In the genomic region with DNA sequence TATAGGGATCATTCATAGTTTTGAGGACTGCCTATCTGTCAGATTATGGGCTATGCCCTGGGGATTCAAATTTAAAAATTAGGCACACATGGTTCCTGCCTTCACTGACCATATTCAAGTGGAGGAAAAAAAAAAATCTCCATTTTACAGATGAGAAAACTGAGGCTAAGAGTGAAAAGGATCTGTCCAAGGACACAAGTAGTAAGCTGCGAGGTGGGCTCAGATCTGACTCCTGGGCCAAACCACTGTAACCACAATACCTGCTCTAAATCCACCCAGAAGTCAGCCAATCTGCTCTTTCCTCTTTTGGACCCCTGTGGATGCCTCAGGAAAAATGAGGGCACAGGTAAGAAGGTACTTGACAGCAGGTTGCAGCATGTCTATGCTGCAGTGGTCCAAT, we compare ENCODE assay signal across 24 cellular contexts. TPM values are rescaled to one million over a fixed set of nuclear protein-coding genes. Genes with fewer than 3 reads are reported as not detected.
DNase-seq lines count a peak whose midpoint lies in the region; ATAC-seq, FAIRE-seq and TF ChIP-seq lines count a peak whose summit lies in the region.
"Had no signal": no experiment of that assay in that cellular context is flagged by ENCODE, and none has a peak within 500 bp of the region (broad histone marks: within the 10 kb centered on the region; RNA-seq: fewer than 3 reads in every experiment).

No MANE protein-coding gene starts in this region.

- peaks cover 17% of the 10 kb centered on the region for H3K36me3 Mint-ChIP-seq in activated naive CD8-positive, alpha-beta T cell treated with anti-CD3 and anti-CD28 coated beads for 36 hours
- peaks cover 41% of the 10 kb centered on the region for H3K36me3 Mint-ChIP-seq in activated naive CD8-positive, alpha-beta T cell treated with anti-CD3 and anti-CD28 coated beads, Interleukin-2, amount 50 U/mL, for 24 hours (ENCODE audit: low read depth)
- H3K36me3 Mint-ChIP-seq in CD4-positive, alpha-beta T cell (ENCODE audit: low read depth), result peaks cover 69% of the 10 kb centered on the region

- peaks cover 11 to 13% of the 10 kb centered on the region in 2 experiments; a peak in 4 of 5 replicates for H3K4me1 ChIP-seq in K562 (replicated peaks in 1 of 2; ENCODE audit: control insufficient read depth in 2 of 2, insufficient read depth in 2 of 2, low read length in 2 of 2)
- peaks cover 0 to 8% of the 10 kb centered on the region in 2 donors for H3K4me1 ChIP-seq in right atrium auricular region

- H3K9me3 Mint-ChIP-seq in activated naive CD8-positive, alpha-beta T cell treated with anti-CD3 and anti-CD28 coated beads for 36 hours, result no peaks in the 10 kb centered on the region
- no peaks in the 10 kb centered on the region for H3K9me3 Mint-ChIP-seq in activated naive CD8-positive, alpha-beta T cell treated with anti-CD3 and anti-CD28 coated beads, Interleukin-2, amount 50 U/mL, for 24 hours
- no peaks in the 10 kb centered on the region for H3K9me3 Mint-ChIP-seq in CD4-positive, alpha-beta T cell
- H3K9me3 Mint-ChIP-seq: CD4-positive, CD25-positive, alpha-beta regulatory T cell; CD8-positive, alpha-beta memory T cell had no signal

- H2AFZ ChIP-seq in K562 (ENCODE audit: low read depth, low read length), result no peak overlapping the region
- H2AFZ ChIP-seq: GM23248 had no signal

- TF ChIP-seq CTCF in 22Rv1 (IDR thresholded peaks at IDR 0.05) (no peak), K562 (IDR thresholded peaks at IDR 0.05 in 2 of 3, conservative IDR thresholded peaks at IDR 0.05 in 1 of 3; ENCODE audit: insufficient read depth in 2 of 3, low read depth in 1 of 3, low read length in 3 of 3) (no peak), right atrium auricular region (IDR thresholded peaks at IDR 0.05) (no peak)
- no peak for TF ChIP-seq CTCF in CD4-positive, alpha-beta T cell (IDR thresholded peaks at IDR 0.05)

- no peaks in the 10 kb centered on the region for H3K27me3 ChIP-seq in CD4-positive, alpha-beta T cell (ENCODE audit: control insufficient read depth, insufficient read depth, low read length)
- H3K27me3 ChIP-seq in K562 (ENCODE audit: control insufficient read depth in 2 of 2, insufficient read depth in 2 of 2, low read length in 2 of 2), result no peaks in the 10 kb centered on the region
- H3K27me3 ChIP-seq in right atrium auricular region, result no peaks in the 10 kb centered on the region
- H3K27me3 ChIP-seq: BLaER1 had no signal

- no peaks in the 10 kb centered on the region for H4K20me1 ChIP-seq in K562 (replicated peaks; ENCODE audit: control insufficient read depth, insufficient read depth, low read length)

- H3K27ac ChIP-seq in 22Rv1 (peak overlapping the region; percentile 18; the same call in 1 of the 2 replicates), K562 (ENCODE audit: extremely low read depth, low read depth, low read length) (no peak overlapping the region), right atrium auricular region (no peak overlapping the region)
- no peak overlapping the region for H3K27ac ChIP-seq in CD4-positive, alpha-beta T cell (ENCODE audit: low read depth, low read length)
- H3K27ac ChIP-seq: BLaER1, C4-2B, GM23248 had no signal

- peaks cover 14% of the 10 kb centered on the region for H3K4me1 Mint-ChIP-seq in activated naive CD8-positive, alpha-beta T cell treated with anti-CD3 and anti-CD28 coated beads for 36 hours
- H3K4me1 Mint-ChIP-seq in activated naive CD8-positive, alpha-beta T cell treated with anti-CD3 and anti-CD28 coated beads, Interleukin-2, amount 50 U/mL, for 24 hours, result peaks cover 11% of the 10 kb centered on the region
- H3K4me1 Mint-ChIP-seq in CD4-positive, alpha-beta T cell (ENCODE audit: low read depth), result peaks cover 12% of the 10 kb centered on the region

- H3K9me1 ChIP-seq in K562 (ENCODE audit: control insufficient read depth, insufficient read depth, low read length), result no peaks in the 10 kb centered on the region

- no peak overlapping the region for H3K4me2 ChIP-seq in K562 (ENCODE audit: insufficient read depth, low read length)
- H3K4me2 ChIP-seq: BLaER1 had no signal

- no peak overlapping the region for H3K4me3 Mint-ChIP-seq in activated naive CD8-positive, alpha-beta T cell treated with anti-CD3 and anti-CD28 coated beads for 36 hours
- H3K4me3 Mint-ChIP-seq in activated naive CD8-positive, alpha-beta T cell treated with anti-CD3 and anti-CD28 coated beads, Interleukin-2, amount 50 U/mL, for 24 hours, result no peak overlapping the region
- H3K4me3 Mint-ChIP-seq in CD4-positive, alpha-beta T cell, result peak overlapping the region; percentile 15
- H3K4me3 Mint-ChIP-seq: B cell; CD8-positive, alpha-beta memory T cell had no signal

- H3K9me3 ChIP-seq in CD4-positive, alpha-beta T cell (ENCODE audit: control insufficient read depth, low read length), result no peaks in the 10 kb centered on the region
- no peaks in the 10 kb centered on the region for H3K9me3 ChIP-seq in K562 (replicated peaks; ENCODE audit: control insufficient read depth, insufficient read depth, low read depth, low read length)
- no peaks in the 10 kb centered on the region for H3K9me3 ChIP-seq in right atrium auricular region
- H3K9me3 ChIP-seq: BLaER1 had no signal

- BruUV-seq in K562 (replicated peaks; lab: Mats Ljungman, UMichigan), result no TSS peak

- H3K9ac ChIP-seq in K562 (ENCODE audit: insufficient read depth in 1 of 2, low read depth in 2 of 2, low read length in 2 of 2), result no peak overlapping the region
- H3K9ac ChIP-seq: BLaER1, GM23248 had no signal

- ATAC-seq in activated naive CD8-positive, alpha-beta T cell treated with anti-CD3 and anti-CD28 coated beads, Interleukin-2, amount 50 U/mL, for 24 hours, result no peak
- ATAC-seq in CD4-positive, alpha-beta T cell (ENCODE audit: poor library complexity), result no peak
- ATAC-seq in K562, result no peak
- no peak for ATAC-seq in HG02970 (IDR thresholded peaks at IDR 0.05; ENCODE audit: low FRiP score, unreplicated experiment)
- ATAC-seq: GM12878 had no signal

- H3K79me2 ChIP-seq in K562 (ENCODE audit: control insufficient read depth, insufficient read depth, low read length), result peaks cover 20% of the 10 kb centered on the region

- peaks cover 64% of the 10 kb centered on the region for H3K36me3 ChIP-seq in K562 (ENCODE audit: control insufficient read depth, insufficient read depth, low read length)
- H3K36me3 ChIP-seq in right atrium auricular region, result peaks cover 45% of the 10 kb centered on the region

- TF ChIP-seq EP300 in K562 (IDR thresholded peaks at IDR 0.05; ENCODE audit: low read length), result no peak

- FAIRE-seq in K562 (lab: Jason Lieb, UNC), result no peak
- FAIRE-seq: A204.1, D721Med, GM12878, GM19239, H1 had no signal

- 46% methylated on average over 1 of the region's 1 CpG for WGBS in K562 (ENCODE audit: insufficient coverage, low coverage, missing lambda C conversion rate)

- POLR2A ChIA-PET in CD4-positive, alpha-beta T cell (lab: Charles Lee), result interaction anchor here (0.9 to 1.4 kb wide), 2 partner anchors 60 to 65 kb away, joined by 3 to 6 read pairs; no protein-coding TSS in a partner anchor
- POLR2A ChIA-PET in K562 (lab: Yijun Ruan, JAX), result interaction anchor here (0.7 to 1.4 kb wide), 6 partner anchors 8 to 199 kb away, joined by 3 to 7 read pairs (median 4); a partner anchor contains a TSS

- no peak for DNase-seq in activated naive CD8-positive, alpha-beta T cell treated with anti-CD3 and anti-CD28 coated beads for 36 hours
- no peak for DNase-seq in activated naive CD8-positive, alpha-beta T cell treated with anti-CD3 and anti-CD28 coated beads, Interleukin-2, amount 50 U/mL, for 24 hours
- DNase-seq in CD4-positive, alpha-beta T cell, result no peak
- DNase-seq in K562 (ENCODE audit: extremely low read depth in 1 of 4, low spot score in 3 of 4), result peak in 1 of 4 experiments; percentile 30
- DNase-seq in right atrium auricular region (ENCODE audit: low spot score), result no peak
- DNase-seq: CD4-positive, CD25-positive, alpha-beta regulatory T cell; CD8-positive, alpha-beta memory T cell; DMS 273 treated with DMSO at 0.1 percent for 48 hours; DMS79; EL; GDM1; H7; HCEC 1CT had no signal

- CTCF ChIA-PET in CD4-positive, alpha-beta T cell (lab: Charles Lee), result interaction anchor here (1.1 kb wide), 1 partner anchor 212 kb away, joined by 3 read pairs; no protein-coding TSS in a partner anchor
- CTCF ChIA-PET in K562 (lab: Yijun Ruan, JAX; ENCODE audit: low intra/inter-chr PET ratio), result no interaction called here

- H3K27ac Mint-ChIP-seq in activated naive CD8-positive, alpha-beta T cell treated with anti-CD3 and anti-CD28 coated beads for 36 hours, result peak overlapping the region; percentile 20
- no peak overlapping the region for H3K27ac Mint-ChIP-seq in activated naive CD8-positive, alpha-beta T cell treated with anti-CD3 and anti-CD28 coated beads, Interleukin-2, amount 50 U/mL, for 24 hours
- H3K27ac Mint-ChIP-seq in CD4-positive, alpha-beta T cell, result no peak overlapping the region
- H3K27ac Mint-ChIP-seq: B cell had no signal

- TF ChIP-seq RAD21 in K562 (CRISPR knock-in tag; conservative IDR thresholded peaks at IDR 0.05 in 1 of 2, IDR thresholded peaks at IDR 0.05 in 1 of 2), result no peak

- no peak; the same call in 1 of the 2 replicates for TF ChIP-seq POLR2A in K562 (conservative IDR thresholded peaks at IDR 0.05)

- no peak overlapping the region for H3K4me3 ChIP-seq in K562
- H3K4me3 ChIP-seq in right atrium auricular region, result no peak overlapping the region
- H3K4me3 ChIP-seq: BLaER1, GM12878, GM23248 had no signal

- in situ Hi-C loops in K562 (cut with MboI), result no loop called here

- intact Hi-C loops in CD4-positive, alpha-beta T cell (cut with DNase I, micrococcal nuclease), result no loop called here
- intact Hi-C loops in K562 (cut with micrococcal nuclease), result no loop called here

- no peaks in the 10 kb centered on the region for H3K27me3 Mint-ChIP-seq in activated naive CD8-positive, alpha-beta T cell treated with anti-CD3 and anti-CD28 coated beads for 36 hours
- no peaks in the 10 kb centered on the region for H3K27me3 Mint-ChIP-seq in activated naive CD8-positive, alpha-beta T cell treated with anti-CD3 and anti-CD28 coated beads, Interleukin-2, amount 50 U/mL, for 24 hours
- H3K27me3 Mint-ChIP-seq in CD4-positive, alpha-beta T cell, result no peaks in the 10 kb centered on the region
- H3K27me3 Mint-ChIP-seq: B cell; CD4-positive, CD25-positive, alpha-beta regulatory T cell; CD8-positive, alpha-beta memory T cell had no signal

RNA-seq across cellular contexts. Expression of a gene that starts 2.8 kb away (rescaled TPM):
- total RNA-seq in activated naive CD8-positive, alpha-beta T cell treated with anti-CD3 and anti-CD28 coated beads for 36 hours, result 10 to 100 TPM; 42.6 to 42.8 TPM
- total RNA-seq in CD4-positive, alpha-beta T cell, result 10 to 100 TPM; 12.6 to 13.9 TPM
- 109 and 165 TPM in 2 replicates for total RNA-seq in K562 (2011; cell fraction: chromatin; rRNA removed; ENCODE audit: low replicate concordance)
- total RNA-seq in K562 (2011; cell fraction: nucleolus; rRNA removed), result 107 and 123 TPM in 2 replicates
- total RNA-seq in K562 (2011; cell fraction: nucleoplasm; rRNA removed), result 121 and 138 TPM in 2 replicates
- 44.4 and 46.0 TPM in 2 replicates for total RNA-seq in K562 (2014; rRNA removed)
- 39.9 and 45.9 TPM in 2 replicates for total RNA-seq in K562 (2014; rRNA removed; fragmentation: Illumina TruSeq; extraction: Trizol)
- total RNA-seq in K562 (2015; rRNA removed; fragmentation: Illumina TruSeq; extraction: Trizol), result 54.3 and 55.5 TPM in 2 replicates
- 49.5 and 51.3 TPM in 2 replicates for total RNA-seq in K562 (2021)
- polyA plus RNA-seq in K562 (2011; rRNA removed), result 74.8 and 85.8 TPM in 2 replicates
- 67.0 and 76.5 TPM in 2 replicates for polyA plus RNA-seq in K562 (2011; cell fraction: cytosol; rRNA removed)
- 41.7 and 44.0 TPM in 2 replicates for polyA plus RNA-seq in K562 (2011; cell fraction: nucleus; rRNA removed)
- 55.0 and 59.0 TPM in 2 replicates for polyA plus RNA-seq in K562 (2012)
- polyA plus RNA-seq in K562 (2014; fragmentation: Illumina TruSeq; extraction: Trizol), result 68.9 and 74.0 TPM in 2 replicates
- 1 to 10 TPM; 4.5 to 9.9 TPM for polyA plus RNA-seq in K562 (2014; fragmentation: Nextera tagmentation; extraction: Ambion mirVana)
- 67.9 and 74.7 TPM in 2 replicates for polyA plus RNA-seq in K562 (2014; rRNA removed)
- 56.3 and 66.1 TPM in 2 replicates for polyA minus RNA-seq in K562 (2011; rRNA and poly(A)+ RNA removed)
- polyA minus RNA-seq in K562 (2011; cell fraction: cytosol; rRNA and poly(A)+ RNA removed), result 27.0 and 29.2 TPM in 2 replicates
- 23.3 and 34.1 TPM in 2 replicates for polyA minus RNA-seq in K562 (2011; cell fraction: nucleus; rRNA and poly(A)+ RNA removed)
- 10 to 100 TPM; 16.1 to 31.9 TPM for total RNA-seq in right atrium auricular region

RNA-seq across cellular contexts. Expression of a gene that starts 8.3 kb away (rescaled TPM):
- 10 to 100 TPM; 66.3 to 68.2 TPM for total RNA-seq in activated naive CD8-positive, alpha-beta T cell treated with anti-CD3 and anti-CD28 coated beads for 36 hours
- total RNA-seq in CD4-positive, alpha-beta T cell, result 100 to 1,000 TPM; 145 to 159 TPM
- total RNA-seq in K562 (2011; cell fraction: chromatin; rRNA removed; ENCODE audit: low replicate concordance), result 68.6 and 74.7 TPM in 2 replicates
- 46.6 and 51.7 TPM in 2 replicates for total RNA-seq in K562 (2011; cell fraction: nucleolus; rRNA removed)
- 66.1 and 96.3 TPM in 2 replicates for total RNA-seq in K562 (2011; cell fraction: nucleoplasm; rRNA removed)
- total RNA-seq in K562 (2014; rRNA removed), result 196 and 199 TPM in 2 replicates
- 199 and 240 TPM in 2 replicates for total RNA-seq in K562 (2014; rRNA removed; fragmentation: Illumina TruSeq; extraction: Trizol)
- 220 and 223 TPM in 2 replicates for total RNA-seq in K562 (2015; rRNA removed; fragmentation: Illumina TruSeq; extraction: Trizol)
- 89.0 and 94.6 TPM in 2 replicates for total RNA-seq in K562 (2021)
- 109 and 202 TPM in 2 replicates for polyA plus RNA-seq in K562 (2011; rRNA removed)
- polyA plus RNA-seq in K562 (2011; cell fraction: cytosol; rRNA removed), result 59.0 and 71.4 TPM in 2 replicates
- 17.0 and 17.5 TPM in 2 replicates for polyA plus RNA-seq in K562 (2011; cell fraction: nucleus; rRNA removed)
- polyA plus RNA-seq in K562 (2012), result 93.6 and 169 TPM in 2 replicates
- polyA plus RNA-seq in K562 (2014; fragmentation: Illumina TruSeq; extraction: Trizol), result 210 and 222 TPM in 2 replicates
- polyA plus RNA-seq in K562 (2014; fragmentation: Nextera tagmentation; extraction: Ambion mirVana), result 100 to 1,000 TPM; 132 to 266 TPM
- polyA plus RNA-seq in K562 (2014; rRNA removed), result 228 and 240 TPM in 2 replicates
- 131 and 142 TPM in 2 replicates for polyA minus RNA-seq in K562 (2011; rRNA and poly(A)+ RNA removed)
- 32.3 and 42.4 TPM in 2 replicates for polyA minus RNA-seq in K562 (2011; cell fraction: cytosol; rRNA and poly(A)+ RNA removed)
- 14.0 and 19.8 TPM in 2 replicates for polyA minus RNA-seq in K562 (2011; cell fraction: nucleus; rRNA and poly(A)+ RNA removed)
- total RNA-seq in right atrium auricular region, result 10 to 100 TPM; 43.1 to 67.2 TPM

RNA-seq across cellular contexts. Expression of a gene that starts 8.5 kb away (rescaled TPM):
- total RNA-seq in activated naive CD8-positive, alpha-beta T cell treated with anti-CD3 and anti-CD28 coated beads for 36 hours, result 10 to 100 TPM; 51.1 to 55.4 TPM
- 10 to 100 TPM; 80.4 to 80.9 TPM for total RNA-seq in CD4-positive, alpha-beta T cell
- total RNA-seq in K562 (2011; cell fraction: chromatin; rRNA removed; ENCODE audit: low replicate concordance), result 152 and 399 TPM in 2 replicates
- 296 and 299 TPM in 2 replicates for total RNA-seq in K562 (2011; cell fraction: nucleolus; rRNA removed)
- total RNA-seq in K562 (2011; cell fraction: nucleoplasm; rRNA removed), result 160 and 192 TPM in 2 replicates
- total RNA-seq in K562 (2014; rRNA removed) (77.0 and 115 TPM in 2 replicates), K562 (2014; rRNA removed; fragmentation: Illumina TruSeq; extraction: Trizol) (20.6 and 22.0 TPM in 2 replicates), K562 (2015; rRNA removed; fragmentation: Illumina TruSeq; extraction: Trizol) (41.3 and 44.8 TPM in 2 replicates), K562 (2021) (119 and 136 TPM in 2 replicates), right atrium auricular region (10 to 100 TPM; 12.9 to 14.5 TPM)
- polyA plus RNA-seq in K562 (2011; rRNA removed) (54.6 and 81.2 TPM in 2 replicates), K562 (2014; fragmentation: Illumina TruSeq; extraction: Trizol) (49.1 and 76.2 TPM in 2 replicates), K562 (2014; fragmentation: Nextera tagmentation; extraction: Ambion mirVana) (1 to 10 TPM; 1.9 to 3.2 TPM), K562 (2014; rRNA removed) (103 and 104 TPM in 2 replicates)
- 64.8 and 118 TPM in 2 replicates for polyA plus RNA-seq in K562 (2011; cell fraction: cytosol; rRNA removed)
- 369 and 565 TPM in 2 replicates for polyA plus RNA-seq in K562 (2011; cell fraction: nucleus; rRNA removed)
- 82.0 and 122 TPM in 2 replicates for polyA plus RNA-seq in K562 (2012)
- polyA minus RNA-seq in K562 (2011; rRNA and poly(A)+ RNA removed), result 25.8 and 37.9 TPM in 2 replicates
- 39.3 and 57.6 TPM in 2 replicates for polyA minus RNA-seq in K562 (2011; cell fraction: cytosol; rRNA and poly(A)+ RNA removed)
- polyA minus RNA-seq in K562 (2011; cell fraction: nucleus; rRNA and poly(A)+ RNA removed), result 82.0 and 96.4 TPM in 2 replicates

RNA-seq across cellular contexts. Expression of a gene that starts 23.8 kb away (rescaled TPM):
- total RNA-seq in activated naive CD8-positive, alpha-beta T cell treated with anti-CD3 and anti-CD28 coated beads for 36 hours, result 10 to 100 TPM; 18.7 to 19.8 TPM
- total RNA-seq in CD4-positive, alpha-beta T cell, result 10 to 100 TPM; 13.4 to 15.1 TPM
- 77.2 and 131 TPM in 2 replicates for total RNA-seq in K562 (2011; cell fraction: chromatin; rRNA removed; ENCODE audit: low replicate concordance)
- total RNA-seq in K562 (2011; cell fraction: nucleolus; rRNA removed), result 102 and 116 TPM in 2 replicates
- 91.4 and 101 TPM in 2 replicates for total RNA-seq in K562 (2011; cell fraction: nucleoplasm; rRNA removed)
- total RNA-seq in K562 (2014; rRNA removed) (21.5 and 24.5 TPM in 2 replicates), K562 (2014; rRNA removed; fragmentation: Illumina TruSeq; extraction: Trizol) (23.4 and 23.9 TPM in 2 replicates), K562 (2015; rRNA removed; fragmentation: Illumina TruSeq; extraction: Trizol) (23.7 and 25.4 TPM in 2 replicates), K562 (2021) (28.6 and 28.7 TPM in 2 replicates), right atrium auricular region (10 to 100 TPM; 10.2 to 12.3 TPM)
- polyA plus RNA-seq in K562 (2011; rRNA removed) (28.9 and 36.5 TPM in 2 replicates), K562 (2014; fragmentation: Illumina TruSeq; extraction: Trizol) (24.6 and 27.0 TPM in 2 replicates), K562 (2014; fragmentation: Nextera tagmentation; extraction: Ambion mirVana) (1 to 10 TPM; 4.2 to 6.9 TPM), K562 (2014; rRNA removed) (28.1 and 29.2 TPM in 2 replicates)
- polyA plus RNA-seq in K562 (2011; cell fraction: cytosol; rRNA removed), result 28.1 and 29.3 TPM in 2 replicates
- 23.9 and 27.6 TPM in 2 replicates for polyA plus RNA-seq in K562 (2011; cell fraction: nucleus; rRNA removed)
- 19.3 and 22.5 TPM in 2 replicates for polyA plus RNA-seq in K562 (2012)
- 27.4 and 40.5 TPM in 2 replicates for polyA minus RNA-seq in K562 (2011; rRNA and poly(A)+ RNA removed)
- 11.3 and 14.8 TPM in 2 replicates for polyA minus RNA-seq in K562 (2011; cell fraction: cytosol; rRNA and poly(A)+ RNA removed)
- 19.0 and 21.8 TPM in 2 replicates for polyA minus RNA-seq in K562 (2011; cell fraction: nucleus; rRNA and poly(A)+ RNA removed)
